22 cellular contexts compared by ENCODE assay signal in genomic region chr7:2218444-2218785, GRCh38.
"Had no signal": no experiment of that assay in that cellular context is flagged by ENCODE, and none has a peak within 500 bp of the region (broad histone marks: within the 10 kb centered on the region; RNA-seq: fewer than 3 reads in every experiment).

No MANE protein-coding gene starts in this region.

- H3K27me3 ChIP-seq: dorsolateral prefrontal cortex, esophagus muscularis mucosa, foreskin keratinocyte, gastroesophageal sphincter, heart left ventricle, hepatocyte had no signal

- H3K27me3 Mint-ChIP-seq: naive B cell had no signal

- H3K4me3 Mint-ChIP-seq: immature natural killer cell, mesothelial cell of epicardium, naive B cell had no signal

- H3K27ac ChIP-seq: coronary artery, dorsolateral prefrontal cortex, esophagus muscularis mucosa, foreskin keratinocyte, gastroesophageal sphincter, heart left ventricle, hepatocyte, lower lobe of right lung had no signal

- H3K4me3 ChIP-seq: coronary artery, dorsolateral prefrontal cortex, esophagus muscularis mucosa, gastroesophageal sphincter, heart left ventricle, hepatocyte, lower lobe of right lung, mucosa of descending colon had no signal

- DNase-seq: dorsolateral prefrontal cortex; effector CD4-positive, alpha-beta T cell; effector memory CD4-positive, alpha-beta T cell; foreskin keratinocyte; hypothalamus; immature natural killer cell; islet precursor cell; kidney; kidney glomerular epithelial cell; left colon; left ventricle myocardium superior; lower lobe of right lung; mesenchymal stem cell; mucosa of descending colon; naive B cell had no signal

- H3K27ac Mint-ChIP-seq: immature natural killer cell, mesothelial cell of epicardium had no signal

- ATAC-seq: foreskin keratinocyte, gastroesophageal sphincter, heart left ventricle, left colon, left lobe of liver, left ventricle myocardium superior, lower lobe of right lung, mucosa of descending colon had no signal

- H3K4me1 ChIP-seq: foreskin keratinocyte, gastroesophageal sphincter, lower lobe of right lung had no signal

- H3K4me1 Mint-ChIP-seq: mesothelial cell of epicardium had no signal

- H3K9me3 ChIP-seq: esophagus muscularis mucosa, gastroesophageal sphincter, heart left ventricle, lower lobe of right lung, mucosa of descending colon had no signal

- H3K9me3 Mint-ChIP-seq: immature natural killer cell, mesothelial cell of epicardium, naive B cell had no signal
